ENCODE assay signal across 9 cellular contexts in genomic region chr3:59386165-59386564, GRCh38.
DNase-seq lines count a peak whose midpoint lies in the region; ATAC-seq lines count a peak whose summit lies in the region.
"Had no signal": no experiment of that assay in that cellular context is flagged by ENCODE, and none has a peak within 500 bp of the region (broad histone marks: within the 10 kb centered on the region; RNA-seq: fewer than 3 reads in every experiment).

No MANE protein-coding gene starts in this region.

- no peaks in the 10 kb centered on the region for H3K27me3 Mint-ChIP-seq in T-helper 2 cell treated with Interferon-gamma antibody and Interleukin-4, amounts not matched to agents 5 μg/mL and 100 μg/mL, for 36 hours (ENCODE audit: low read depth)

- no peak overlapping the region for H3K4me3 ChIP-seq in effector memory CD4-positive, alpha-beta T cell (ENCODE audit: insufficient read depth, low read depth, low read length, poor library complexity, severe bottlenecking)

- peak; percentile 2 for DNase-seq in Daoy (ENCODE audit: low read depth)
- no peak for DNase-seq in T-helper 2 cell treated with Interferon-gamma antibody and Interleukin-4, amounts not matched to agents 5 μg/mL and 100 μg/mL, for 36 hours (ENCODE audit: low spot score)
- DNase-seq in NCI-H2081 treated with DMSO at 0.1 percent for 48 hours (lab: John Stamatoyannopoulos, UW), result no peak
- no peak for DNase-seq in effector memory CD4-positive, alpha-beta T cell
- DNase-seq in NCI-H187 (lab: John Stamatoyannopoulos, UW), result no peak
- no peak for DNase-seq in HuH-7 (ENCODE audit: low spot score)
- DNase-seq: NCI-H1417 treated with DMSO at 0.1 percent for 48 hours had no signal

- ATAC-seq in GM19351 (IDR thresholded peaks at IDR 0.05; ENCODE audit: unreplicated experiment) (peak; percentile 66), HG03064 (IDR thresholded peaks at IDR 0.05; ENCODE audit: low read depth, unreplicated experiment) (peak; percentile 79)

- H3K36me3 ChIP-seq in effector memory CD4-positive, alpha-beta T cell (ENCODE audit: control insufficient read depth, insufficient read depth, low read length), result no peaks in the 10 kb centered on the region

- H3K9me3 Mint-ChIP-seq in T-helper 2 cell treated with Interferon-gamma antibody and Interleukin-4, amounts not matched to agents 5 μg/mL and 100 μg/mL, for 36 hours, result peaks cover 4% of the 10 kb centered on the region

- H3K9me3 ChIP-seq in effector memory CD4-positive, alpha-beta T cell (ENCODE audit: control insufficient read depth, low read length), result no peaks in the 10 kb centered on the region

- H3K4me1 ChIP-seq in effector memory CD4-positive, alpha-beta T cell (ENCODE audit: control insufficient read depth, insufficient read depth, low read length, poor library complexity, severe bottlenecking), result no peaks in the 10 kb centered on the region

- no peaks in the 10 kb centered on the region for H3K27me3 ChIP-seq in effector memory CD4-positive, alpha-beta T cell (replicated peaks; ENCODE audit: control insufficient read depth, insufficient read depth, low read length, poor library complexity, severe bottlenecking)

- H3K4me1 Mint-ChIP-seq in T-helper 2 cell treated with Interferon-gamma antibody and Interleukin-4, amounts not matched to agents 5 μg/mL and 100 μg/mL, for 36 hours (ENCODE audit: low read depth), result peaks cover 59% of the 10 kb centered on the region

- H3K36me3 Mint-ChIP-seq in T-helper 2 cell treated with Interferon-gamma antibody and Interleukin-4, amounts not matched to agents 5 μg/mL and 100 μg/mL, for 36 hours (ENCODE audit: low read depth), result peaks cover 2% of the 10 kb centered on the region

- H3K27ac Mint-ChIP-seq in T-helper 2 cell treated with Interferon-gamma antibody and Interleukin-4, amounts not matched to agents 5 μg/mL and 100 μg/mL, for 36 hours, result peak overlapping the region; percentile 86

- no peak overlapping the region for H3K27ac ChIP-seq in effector memory CD4-positive, alpha-beta T cell (ENCODE audit: insufficient read depth, low read length, poor library complexity, severe bottlenecking)

- peak overlapping the region; percentile 43 for H3K4me3 Mint-ChIP-seq in T-helper 2 cell treated with Interferon-gamma antibody and Interleukin-4, amounts not matched to agents 5 μg/mL and 100 μg/mL, for 36 hours
